ENCODE assay signal across 19 cellular contexts in genomic region chr4:180261346-180261745, GRCh38.
DNase-seq lines count a peak whose midpoint lies in the region; ATAC-seq and TF ChIP-seq lines count a peak whose summit lies in the region.
"Had no signal": no experiment of that assay in that cellular context is flagged by ENCODE, and none has a peak within 500 bp of the region (broad histone marks: within the 10 kb centered on the region; RNA-seq: fewer than 3 reads in every experiment).

No MANE protein-coding gene starts in this region.

- no peak overlapping the region for H2AFZ ChIP-seq in smooth muscle cell (ENCODE audit: low read depth)

- H3K4me3 Mint-ChIP-seq in endodermal cell, result no peak overlapping the region
- no peak overlapping the region for H3K4me3 Mint-ChIP-seq in neural crest cell
- H3K4me3 Mint-ChIP-seq: CD14-positive monocyte; CD8-positive, alpha-beta T cell had no signal

- DNase-seq in NCI-H146 (lab: John Stamatoyannopoulos, UW), result peak; percentile 1
- no peak for DNase-seq in NCI-H146 treated with DMSO at 0.1 percent for 48 hours (lab: John Stamatoyannopoulos, UW; ENCODE audit: unreplicated experiment)
- peak; percentile 52 for DNase-seq in endodermal cell
- DNase-seq in neural crest cell (ENCODE audit: low read depth, low spot score), result no peak
- no peak for DNase-seq in smooth muscle cell (lab: John Stamatoyannopoulos, UW; ENCODE audit: unreplicated experiment)
- DNase-seq in SHP77 (lab: John Stamatoyannopoulos, UW), result no peak
- DNase-seq: Calu3; CD8-positive, alpha-beta T cell; DMS 273 treated with DMSO at 0.1 percent for 48 hours; DMS53; DND-41; EL had no signal

- peaks cover 5% of the 10 kb centered on the region for H3K4me1 Mint-ChIP-seq in endodermal cell
- H3K4me1 Mint-ChIP-seq in neural crest cell, result no peaks in the 10 kb centered on the region
- H3K4me1 Mint-ChIP-seq: CD14-positive monocyte had no signal

- H3K9me3 Mint-ChIP-seq in endodermal cell (no peaks in the 10 kb centered on the region), neural crest cell (no peaks in the 10 kb centered on the region)

- no peak overlapping the region for H3K9ac ChIP-seq in endodermal cell (ENCODE audit: extremely low read depth, low read length, poor library complexity, severe bottlenecking)
- no peak overlapping the region for H3K9ac ChIP-seq in smooth muscle cell (ENCODE audit: low read depth)
- H3K9ac ChIP-seq: BLaER1 had no signal

- H3K4me3 ChIP-seq in endodermal cell (ENCODE audit: low read length) (no peak overlapping the region), smooth muscle cell (no peak overlapping the region)
- H3K4me3 ChIP-seq: A549, BLaER1, GM12878 had no signal

- H3K27me3 ChIP-seq in endodermal cell (ENCODE audit: control insufficient read depth, insufficient read depth, low read length, poor library complexity, severe bottlenecking), result no peaks in the 10 kb centered on the region
- H3K27me3 ChIP-seq in smooth muscle cell (ENCODE audit: low read depth), result no peaks in the 10 kb centered on the region
- H3K27me3 ChIP-seq: BLaER1 had no signal

- H3K9me3 ChIP-seq in endodermal cell (ENCODE audit: control insufficient read depth, low read length) (no peaks in the 10 kb centered on the region), smooth muscle cell (replicated peaks; ENCODE audit: low read depth) (no peaks in the 10 kb centered on the region)
- H3K9me3 ChIP-seq: A549, BLaER1 had no signal

- H3K4me2 ChIP-seq in smooth muscle cell, result no peak overlapping the region
- H3K4me2 ChIP-seq: A549, BLaER1 had no signal

- H3K36me3 Mint-ChIP-seq in endodermal cell (ENCODE audit: low read depth) (no peaks in the 10 kb centered on the region), neural crest cell (ENCODE audit: low read depth) (no peaks in the 10 kb centered on the region)
- H3K36me3 Mint-ChIP-seq: CD14-positive monocyte; CD8-positive, alpha-beta T cell had no signal

- ATAC-seq in HG02884 (IDR thresholded peaks at IDR 0.05; ENCODE audit: unreplicated experiment), result no peak
- ATAC-seq: A549; CD8-positive, alpha-beta T cell; GM12878; HCT116 had no signal

- WGBS in endodermal cell (ENCODE audit: insufficient coverage in 1 of 2, insufficient read length in 1 of 2), 2 experiments, result 20 to 42% methylated on average over 1 to 2 of the region's 2 CpGs
- 53% methylated on average over 2 of the region's 2 CpGs for WGBS in smooth muscle cell (ENCODE audit: low lambda C conversion rate)

- no peak overlapping the region for H3K27ac ChIP-seq in endodermal cell (ENCODE audit: low read depth, low read length)
- H3K27ac ChIP-seq in smooth muscle cell (ENCODE audit: low read depth), result no peak overlapping the region
- H3K27ac ChIP-seq: 22Rv1, A549, BLaER1 had no signal

- TF ChIP-seq CTCF in endodermal cell (conservative IDR thresholded peaks at IDR 0.05) (no peak), neural crest cell (conservative IDR thresholded peaks at IDR 0.05) (no peak), smooth muscle cell (IDR thresholded peaks at IDR 0.05; ENCODE audit: borderline replicate concordance, insufficient read depth, poor library complexity, severe bottlenecking) (no peak)

- H4K20me1 ChIP-seq in smooth muscle cell (ENCODE audit: low read depth), result no peaks in the 10 kb centered on the region
- H4K20me1 ChIP-seq: BLaER1 had no signal

- H3K27ac Mint-ChIP-seq in endodermal cell, result no peak overlapping the region
- H3K27ac Mint-ChIP-seq in neural crest cell (ENCODE audit: unreplicated experiment), result peak overlapping the region; percentile 19
- H3K27ac Mint-ChIP-seq: CD14-positive monocyte; CD8-positive, alpha-beta T cell had no signal

- H3K4me1 ChIP-seq in endodermal cell (ENCODE audit: control insufficient read depth, insufficient read depth, low read length), result no peaks in the 10 kb centered on the region
- no peaks in the 10 kb centered on the region for H3K4me1 ChIP-seq in smooth muscle cell (ENCODE audit: low read depth)
- H3K4me1 ChIP-seq: A549, BLaER1 had no signal

- H3F3A ChIP-seq in smooth muscle cell (ENCODE audit: low read depth), result no peaks in the 10 kb centered on the region

- H3K36me3 ChIP-seq in endodermal cell (ENCODE audit: control insufficient read depth, insufficient read depth, low read length) (no peaks in the 10 kb centered on the region), smooth muscle cell (ENCODE audit: low read depth) (no peaks in the 10 kb centered on the region)
- H3K36me3 ChIP-seq: BLaER1 had no signal

- no peaks in the 10 kb centered on the region for H3K79me2 ChIP-seq in smooth muscle cell (ENCODE audit: low read depth)

- no peaks in the 10 kb centered on the region for H3K27me3 Mint-ChIP-seq in endodermal cell (ENCODE audit: insufficient read depth)
- no peaks in the 10 kb centered on the region for H3K27me3 Mint-ChIP-seq in neural crest cell (ENCODE audit: low read depth)

Comparison
In these comparisons a context has a peak if more than half of its experiments do, and no peak if none do; other contexts are left out.
1. DNase-seq: peak in NCI-H146 (single experiment) and endodermal cell (single experiment); none in NCI-H146 treated with DMSO at 0.1 percent for 48 hours (single experiment), neural crest cell (single experiment), smooth muscle cell (single experiment) and SHP77 (0 of 2).